2 cellular contexts compared by ENCODE assay signal in the genomic region with DNA sequence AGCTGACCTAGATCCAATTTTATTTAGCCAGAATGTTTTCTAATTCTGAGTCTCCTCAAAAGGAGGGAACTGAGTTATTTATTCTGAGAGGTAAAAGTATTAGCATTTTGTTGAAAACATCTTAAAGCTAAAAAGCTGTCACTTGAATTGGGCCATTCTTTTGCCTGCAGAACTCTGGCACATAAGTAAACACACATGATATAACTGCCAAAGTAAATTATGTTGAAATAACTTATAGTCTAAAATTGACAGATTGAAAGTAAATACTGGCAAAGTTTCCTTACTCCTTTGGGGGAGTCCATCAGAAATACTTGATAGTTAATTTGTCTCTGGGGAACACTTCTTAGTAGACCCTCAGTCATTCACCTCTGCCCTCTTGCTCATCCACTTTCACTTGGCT.
TF ChIP-seq lines count a peak whose summit lies in the region.

No MANE protein-coding gene starts in this region.

TF ChIP-seq in HCT116, 20 proteins besides CTCF, POLR2A, EP300 and RAD21:
- TF ChIP-seq ZFX (IDR thresholded peaks at IDR 0.05): no peak
- TF ChIP-seq EZH2phosphoT487 (IDR thresholded peaks at IDR 0.05; ENCODE audit: borderline replicate concordance): no peak
- no peak for TF ChIP-seq JUND (IDR thresholded peaks at IDR 0.05)
- TF ChIP-seq CBX3 (IDR thresholded peaks at IDR 0.05; ENCODE audit: low read depth): no peak
- no peak for TF ChIP-seq TCF7L2 (IDR thresholded peaks at IDR 0.05; ENCODE audit: borderline replicate concordance, extremely low read depth, insufficient read depth, insufficient read length)
- TF ChIP-seq SRF (IDR thresholded peaks at IDR 0.05; ENCODE audit: low read depth): no peak
- TF ChIP-seq, protein P1, sequence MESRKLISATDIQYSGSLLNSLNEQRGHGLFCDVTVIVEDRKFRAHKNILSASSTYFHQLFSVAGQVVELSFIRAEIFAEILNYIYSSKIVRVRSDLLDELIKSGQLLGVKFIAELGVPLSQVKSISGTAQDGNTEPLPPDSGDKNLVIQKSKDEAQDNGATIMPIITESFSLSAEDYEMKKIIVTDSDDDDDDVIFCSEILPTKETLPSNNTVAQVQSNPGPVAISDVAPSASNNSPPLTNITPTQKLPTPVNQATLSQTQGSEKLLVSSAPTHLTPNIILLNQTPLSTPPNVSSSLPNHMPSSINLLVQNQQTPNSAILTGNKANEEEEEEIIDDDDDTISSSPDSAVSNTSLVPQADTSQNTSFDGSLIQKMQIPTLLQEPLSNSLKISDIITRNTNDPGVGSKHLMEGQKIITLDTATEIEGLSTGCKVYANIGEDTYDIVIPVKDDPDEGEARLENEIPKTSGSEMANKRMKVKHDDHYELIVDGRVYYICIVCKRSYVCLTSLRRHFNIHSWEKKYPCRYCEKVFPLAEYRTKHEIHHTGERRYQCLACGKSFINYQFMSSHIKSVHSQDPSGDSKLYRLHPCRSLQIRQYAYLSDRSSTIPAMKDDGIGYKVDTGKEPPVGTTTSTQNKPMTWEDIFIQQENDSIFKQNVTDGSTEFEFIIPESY (IDR thresholded peaks at IDR 0.05; ENCODE audit: extremely low read depth, insufficient replicate concordance, low read length): no peak
- no peak for TF ChIP-seq SP1 (IDR thresholded peaks at IDR 0.05; ENCODE audit: low read depth)
- no peak for TF ChIP-seq ZNF274 (IDR thresholded peaks at IDR 0.05; ENCODE audit: low read depth, low read length)
- TF ChIP-seq POLR2AphosphoS5 (IDR thresholded peaks at IDR 0.05; ENCODE audit: low read depth, low read length): no peak
- no peak for TF ChIP-seq EZH2 (IDR thresholded peaks at IDR 0.05)
- no peak for TF ChIP-seq SIN3A (IDR thresholded peaks at IDR 0.05; ENCODE audit: low read depth)
- no peak for TF ChIP-seq CEBPB (IDR thresholded peaks at IDR 0.05; ENCODE audit: low read depth)
- no peak for TF ChIP-seq EGR1 (IDR thresholded peaks at IDR 0.05; ENCODE audit: low read depth)
- no peak for TF ChIP-seq YY1 (IDR thresholded peaks at IDR 0.05; ENCODE audit: extremely low read depth, insufficient replicate concordance, low read depth, low read length)
- TF ChIP-seq ELF1 (IDR thresholded peaks at IDR 0.05; ENCODE audit: borderline replicate concordance, low read depth): no peak
- TF ChIP-seq, protein P2, sequence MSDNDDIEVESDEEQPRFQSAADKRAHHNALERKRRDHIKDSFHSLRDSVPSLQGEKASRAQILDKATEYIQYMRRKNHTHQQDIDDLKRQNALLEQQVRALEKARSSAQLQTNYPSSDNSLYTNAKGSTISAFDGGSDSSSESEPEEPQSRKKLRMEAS (IDR thresholded peaks at IDR 0.05): no peak
- TF ChIP-seq, protein P3, sequence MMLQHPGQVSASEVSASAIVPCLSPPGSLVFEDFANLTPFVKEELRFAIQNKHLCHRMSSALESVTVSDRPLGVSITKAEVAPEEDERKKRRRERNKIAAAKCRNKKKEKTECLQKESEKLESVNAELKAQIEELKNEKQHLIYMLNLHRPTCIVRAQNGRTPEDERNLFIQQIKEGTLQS (IDR thresholded peaks at IDR 0.05): no peak

TF ChIP-seq in GM12878, 131 proteins besides CTCF, POLR2A, EP300 and RAD21:
- TF ChIP-seq, protein P4, sequence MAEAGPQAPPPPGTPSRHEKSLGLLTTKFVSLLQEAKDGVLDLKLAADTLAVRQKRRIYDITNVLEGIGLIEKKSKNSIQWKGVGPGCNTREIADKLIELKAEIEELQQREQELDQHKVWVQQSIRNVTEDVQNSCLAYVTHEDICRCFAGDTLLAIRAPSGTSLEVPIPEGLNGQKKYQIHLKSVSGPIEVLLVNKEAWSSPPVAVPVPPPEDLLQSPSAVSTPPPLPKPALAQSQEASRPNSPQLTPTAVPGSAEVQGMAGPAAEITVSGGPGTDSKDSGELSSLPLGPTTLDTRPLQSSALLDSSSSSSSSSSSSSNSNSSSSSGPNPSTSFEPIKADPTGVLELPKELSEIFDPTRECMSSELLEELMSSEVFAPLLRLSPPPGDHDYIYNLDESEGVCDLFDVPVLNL (IDR thresholded peaks at IDR 0.05; ENCODE audit: low read depth, low read length): no peak
- TF ChIP-seq, protein P5, sequence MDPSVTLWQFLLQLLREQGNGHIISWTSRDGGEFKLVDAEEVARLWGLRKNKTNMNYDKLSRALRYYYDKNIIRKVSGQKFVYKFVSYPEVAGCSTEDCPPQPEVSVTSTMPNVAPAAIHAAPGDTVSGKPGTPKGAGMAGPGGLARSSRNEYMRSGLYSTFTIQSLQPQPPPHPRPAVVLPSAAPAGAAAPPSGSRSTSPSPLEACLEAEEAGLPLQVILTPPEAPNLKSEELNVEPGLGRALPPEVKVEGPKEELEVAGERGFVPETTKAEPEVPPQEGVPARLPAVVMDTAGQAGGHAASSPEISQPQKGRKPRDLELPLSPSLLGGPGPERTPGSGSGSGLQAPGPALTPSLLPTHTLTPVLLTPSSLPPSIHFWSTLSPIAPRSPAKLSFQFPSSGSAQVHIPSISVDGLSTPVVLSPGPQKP (IDR thresholded peaks at IDR 0.05; ENCODE audit: low read depth, low read length): no peak
- TF ChIP-seq FOXK2 (IDR thresholded peaks at IDR 0.05) (no peak), TARDBP (IDR thresholded peaks at IDR 0.05; ENCODE audit: borderline replicate concordance) (no peak), HDAC6 (IDR thresholded peaks at IDR 0.05; ENCODE audit: unreplicated experiment) (no peak), SUZ12 (IDR thresholded peaks at IDR 0.05; ENCODE audit: unreplicated experiment) (no peak), TCF12 (IDR thresholded peaks at IDR 0.05; ENCODE audit: low read depth, low read length) (no peak), POLR2AphosphoS5 (IDR thresholded peaks at IDR 0.05; ENCODE audit: low read length) (no peak), BACH1 (IDR thresholded peaks at IDR 0.05; ENCODE audit: borderline replicate concordance) (no peak), CEBPB (IDR thresholded peaks at IDR 0.05; ENCODE audit: borderline replicate concordance in 1 of 2, low read depth in 2 of 2, low read length in 2 of 2) (no peak), ATF7 (IDR thresholded peaks at IDR 0.05; ENCODE audit: low read depth) (no peak)
- TF ChIP-seq, protein P6, sequence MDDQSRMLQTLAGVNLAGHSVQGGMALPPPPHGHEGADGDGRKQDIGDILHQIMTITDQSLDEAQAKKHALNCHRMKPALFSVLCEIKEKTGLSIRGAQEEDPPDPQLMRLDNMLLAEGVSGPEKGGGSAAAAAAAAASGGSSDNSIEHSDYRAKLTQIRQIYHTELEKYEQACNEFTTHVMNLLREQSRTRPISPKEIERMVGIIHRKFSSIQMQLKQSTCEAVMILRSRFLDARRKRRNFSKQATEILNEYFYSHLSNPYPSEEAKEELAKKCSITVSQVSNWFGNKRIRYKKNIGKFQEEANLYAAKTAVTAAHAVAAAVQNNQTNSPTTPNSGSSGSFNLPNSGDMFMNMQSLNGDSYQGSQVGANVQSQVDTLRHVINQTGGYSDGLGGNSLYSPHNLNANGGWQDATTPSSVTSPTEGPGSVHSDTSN (IDR thresholded peaks at IDR 0.05; ENCODE audit: insufficient replicate concordance, low read depth, low read length): no peak
